Comparison of ENCODE assay signal across 1 cellular context in genomic region chr19:18709546-18709945, GRCh38.
TF ChIP-seq lines count a peak whose summit lies in the region.

No MANE protein-coding gene starts in this region.

TF ChIP-seq in GM23338, 12 proteins besides CTCF, POLR2A, EP300 and RAD21:
- no peak for TF ChIP-seq ZNF462 (CRISPR knock-in tag; IDR thresholded peaks at IDR 0.05)
- TF ChIP-seq REST (IDR thresholded peaks at IDR 0.05; ENCODE audit: unreplicated experiment), result no peak
- TF ChIP-seq ZNF114 (CRISPR knock-in tag; IDR thresholded peaks at IDR 0.05), result no peak
- TF ChIP-seq EZH2phosphoT487 (IDR thresholded peaks at IDR 0.05; ENCODE audit: unreplicated experiment), result no peak
